In genomic region chr3:157856078-157856939, GRCh38 we compare ENCODE assay signal across 1 cellular context.
TF ChIP-seq lines count a peak whose summit lies in the region.

No MANE protein-coding gene starts in this region.

TF ChIP-seq in WTC11, 78 proteins besides CTCF, POLR2A, EP300 and RAD21 (continued from another document):
- no peak for TF ChIP-seq ZNF281 (CRISPR knock-in tag; IDR thresholded peaks at IDR 0.05)
- TF ChIP-seq ZNF416 (CRISPR knock-in tag; IDR thresholded peaks at IDR 0.05): no peak
- TF ChIP-seq HMGXB4 (CRISPR knock-in tag; IDR thresholded peaks at IDR 0.05): no peak
- no peak for TF ChIP-seq USF1 (CRISPR knock-in tag; IDR thresholded peaks at IDR 0.05)
- TF ChIP-seq SMAD4 (CRISPR knock-in tag; IDR thresholded peaks at IDR 0.05): no peak
- no peak for TF ChIP-seq JUN (CRISPR knock-in tag; IDR thresholded peaks at IDR 0.05)
- no peak for TF ChIP-seq ZNF232 (CRISPR knock-in tag; IDR thresholded peaks at IDR 0.05)
TF ChIP-seq in WTC11: peak in this region for 0.
